11 cellular contexts compared by ENCODE assay signal in the genomic region with DNA sequence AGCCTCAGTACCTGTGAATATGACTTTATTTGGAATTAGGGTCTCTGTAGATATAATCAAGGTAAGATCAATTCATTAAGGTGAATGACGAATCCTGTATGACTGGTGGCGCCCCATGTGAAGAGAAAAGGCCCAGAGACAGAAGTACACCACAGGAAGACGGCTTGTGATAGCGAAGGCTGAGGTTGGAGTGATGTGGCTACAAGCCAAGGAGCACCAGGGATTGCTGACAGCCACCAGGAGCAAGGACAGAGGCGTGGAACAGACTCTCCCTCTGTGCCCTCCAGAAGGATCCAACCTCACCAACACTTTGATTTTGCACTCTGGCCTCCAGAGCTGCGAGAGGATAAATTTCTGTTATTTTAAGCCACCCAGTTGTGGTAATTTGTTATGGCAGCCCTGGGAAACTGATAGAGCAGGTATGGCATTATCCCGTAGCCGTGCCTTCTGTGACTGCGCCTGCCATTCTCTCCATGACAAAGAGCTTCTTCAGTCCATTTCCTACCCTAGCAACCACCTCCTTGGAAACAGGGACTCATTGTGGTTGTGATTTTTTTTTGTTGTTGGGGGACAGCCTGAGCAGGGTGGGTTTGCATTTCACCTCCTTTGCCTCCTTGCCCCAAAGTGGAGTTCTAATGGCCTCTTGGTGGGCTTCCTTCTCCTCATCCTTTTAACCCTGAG.
"Had no signal": no experiment of that assay in that cellular context is flagged by ENCODE, and none has a peak within 500 bp of the region (broad histone marks: within the 10 kb centered on the region; RNA-seq: fewer than 3 reads in every experiment).

No MANE protein-coding gene starts in this region.

- H3K4me1 Mint-ChIP-seq: activated CD4-positive, alpha-beta T cell treated with anti-CD3 and anti-CD28 coated beads for 36 hours had no signal

- H3K27ac Mint-ChIP-seq: activated CD4-positive, alpha-beta T cell treated with anti-CD3 and anti-CD28 coated beads for 36 hours; activated CD8-positive, alpha-beta T cell treated with anti-CD3 and anti-CD28 coated beads for 36 hours; activated T-helper 1 cell treated with anti-CD3 and anti-CD28 coated beads, Interleukin-12 subunit alpha, Interleukin-12 subunit beta, Interleukin-2, Interleukin-4 antibody, amounts not matched to agents 30 ng/mL and 10 ng/mL and 1 ng/mL, durations not matched to agents 14 hours and 24 hours and 36 hours had no signal

- H3K9me3 Mint-ChIP-seq: activated CD8-positive, alpha-beta T cell treated with anti-CD3 and anti-CD28 coated beads for 36 hours; activated T-helper 1 cell treated with anti-CD3 and anti-CD28 coated beads, Interleukin-12 subunit alpha, Interleukin-12 subunit beta, Interleukin-2, Interleukin-4 antibody, amounts not matched to agents 30 ng/mL and 10 ng/mL and 1 ng/mL, durations not matched to agents 14 hours and 24 hours and 36 hours; effector memory CD8-positive, alpha-beta T cell had no signal

- H3K4me3 Mint-ChIP-seq: activated CD4-positive, alpha-beta T cell treated with anti-CD3 and anti-CD28 coated beads for 36 hours; activated CD8-positive, alpha-beta T cell treated with anti-CD3 and anti-CD28 coated beads for 36 hours; activated T-helper 1 cell treated with anti-CD3 and anti-CD28 coated beads, Interleukin-12 subunit alpha, Interleukin-12 subunit beta, Interleukin-2, Interleukin-4 antibody, amounts not matched to agents 30 ng/mL and 10 ng/mL and 1 ng/mL, durations not matched to agents 14 hours and 24 hours and 36 hours; effector memory CD8-positive, alpha-beta T cell had no signal

- H3K27me3 Mint-ChIP-seq: activated CD4-positive, alpha-beta T cell treated with anti-CD3 and anti-CD28 coated beads for 36 hours; activated CD8-positive, alpha-beta T cell treated with anti-CD3 and anti-CD28 coated beads for 36 hours; effector memory CD8-positive, alpha-beta T cell had no signal

- ATAC-seq: activated CD4-positive, alpha-beta T cell treated with anti-CD3 and anti-CD28 coated beads for 36 hours; activated CD8-positive, alpha-beta T cell treated with anti-CD3 and anti-CD28 coated beads for 36 hours; effector memory CD8-positive, alpha-beta T cell; pancreas had no signal

- DNase-seq: activated CD4-positive, alpha-beta T cell treated with anti-CD3 and anti-CD28 coated beads for 36 hours; activated CD8-positive, alpha-beta T cell treated with anti-CD3 and anti-CD28 coated beads for 36 hours; activated naive CD4-positive, alpha-beta T cell; central memory CD4-positive, alpha-beta T cell; cortex of kidney; effector memory CD8-positive, alpha-beta T cell; hippocampal formation; kidney glomerular epithelial cell; pancreas; tibial artery had no signal
